Comparison of ENCODE assay signal across 19 cellular contexts in the genomic region with DNA sequence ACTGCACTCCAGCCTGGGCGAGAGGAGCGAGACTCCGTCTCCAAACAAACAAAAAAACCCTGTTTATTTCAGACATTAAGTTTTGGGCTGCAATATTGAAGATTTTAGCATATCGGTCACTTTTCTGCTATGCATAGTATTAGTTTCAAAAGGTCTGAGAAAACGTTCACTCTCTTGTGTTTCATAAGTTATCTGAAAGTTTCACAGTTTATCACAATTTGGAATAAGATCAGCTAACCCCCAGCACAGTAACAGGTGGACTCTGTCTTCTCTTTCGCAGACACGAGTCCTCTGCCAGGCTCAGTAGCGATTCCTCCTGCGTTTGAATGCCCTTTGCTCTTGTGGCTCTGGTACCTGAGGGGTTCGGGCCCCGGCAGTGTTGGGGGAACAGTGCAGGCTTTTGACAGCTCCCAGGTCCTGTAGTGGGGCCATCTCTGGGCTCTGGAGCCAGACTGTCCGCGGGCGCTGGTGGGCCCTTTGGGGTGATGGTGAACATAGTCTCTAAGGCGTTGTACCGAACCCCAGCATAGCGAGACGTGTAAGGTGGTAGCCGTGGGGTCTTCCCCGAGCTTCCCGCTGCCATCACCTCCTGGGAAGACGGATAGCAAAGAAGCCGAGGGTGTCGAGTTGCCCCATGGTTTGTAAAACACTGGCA. TPM values are rescaled to one million over a fixed set of nuclear protein-coding genes. Genes with fewer than 3 reads are reported as not detected.
DNase-seq lines count a peak whose midpoint lies in the region; ATAC-seq lines count a peak whose summit lies in the region.
"Had no signal": no experiment of that assay in that cellular context is flagged by ENCODE, and none has a peak within 500 bp of the region (broad histone marks: within the 10 kb centered on the region; RNA-seq: fewer than 3 reads in every experiment).

No MANE protein-coding gene starts in this region.

- POLR2A ChIA-PET in activated CD4-positive, alpha-beta memory T cell treated with anti-CD3 and anti-CD28 coated beads, Interleukin-2, amount 10 ng/mL, durations not matched to agents 7 days and 5 days (lab: Charles Lee), result no interaction called here

- H3K4me3 ChIP-seq in right cardiac atrium (ENCODE audit: low read length), result no peak overlapping the region
- H3K4me3 ChIP-seq: A549, GM23338, K562, Peyer's patch had no signal

- H3K27me3 Mint-ChIP-seq in T-helper 17 cell (no peaks in the 10 kb centered on the region), naive B cell (no peaks in the 10 kb centered on the region)
- H3K27me3 Mint-ChIP-seq in activated CD4-positive, alpha-beta memory T cell treated with anti-CD3 and anti-CD28 coated beads, Interleukin-2, amount 10 ng/mL, durations not matched to agents 7 days and 5 days, result no peaks in the 10 kb centered on the region

- intact Hi-C loops in right cardiac atrium (cut with DNase I), result no loop called here
- intact Hi-C loops in Right ventricle myocardium inferior (cut with DNase I), result no loop called here

- H3K4me1 ChIP-seq in right cardiac atrium (ENCODE audit: control insufficient read depth, insufficient read depth, low read length), result no peaks in the 10 kb centered on the region
- H3K4me1 ChIP-seq: A549, Peyer's patch had no signal

- H3K9me3 ChIP-seq in right cardiac atrium (ENCODE audit: control insufficient read depth, low read length) (no peaks in the 10 kb centered on the region), T-helper 17 cell (ENCODE audit: control insufficient read depth, low read length, poor library complexity, severe bottlenecking) (no peaks in the 10 kb centered on the region)
- H3K9me3 ChIP-seq: A549, Peyer's patch had no signal

- H3K27me3 ChIP-seq in right cardiac atrium (ENCODE audit: control insufficient read depth, insufficient read depth), result no peaks in the 10 kb centered on the region
- H3K27me3 ChIP-seq: Peyer's patch had no signal

- ATAC-seq in right cardiac atrium (no peak), Right ventricle myocardium inferior (no peak), T-helper 17 cell (no peak), naive B cell (ENCODE audit: low read depth in 2 of 2) (no peak), HG02610 (IDR thresholded peaks at IDR 0.05; ENCODE audit: unreplicated experiment) (no peak)
- ATAC-seq: A549, GM23338, HCT116, K562 had no signal

- H3K9me3 Mint-ChIP-seq in naive B cell, result no peaks in the 10 kb centered on the region
- no peaks in the 10 kb centered on the region for H3K9me3 Mint-ChIP-seq in activated CD4-positive, alpha-beta memory T cell treated with anti-CD3 and anti-CD28 coated beads, Interleukin-2, amount 10 ng/mL, durations not matched to agents 7 days and 5 days
- H3K9me3 Mint-ChIP-seq: GM23338 had no signal

- no peak overlapping the region for H3K4me3 Mint-ChIP-seq in T-helper 17 cell
- no peak overlapping the region for H3K4me3 Mint-ChIP-seq in naive B cell
- H3K4me3 Mint-ChIP-seq in activated CD4-positive, alpha-beta memory T cell treated with anti-CD3 and anti-CD28 coated beads, Interleukin-2, amount 10 ng/mL, durations not matched to agents 7 days and 5 days, result no peak overlapping the region
- H3K4me3 Mint-ChIP-seq: GM23338 had no signal

- H3K36me3 Mint-ChIP-seq in T-helper 17 cell (ENCODE audit: low read depth) (peaks cover 3% of the 10 kb centered on the region), naive B cell (peaks cover 21 to 29% of the 10 kb centered on the region in 2 donors)
- peaks cover 38% of the 10 kb centered on the region for H3K36me3 Mint-ChIP-seq in activated CD4-positive, alpha-beta memory T cell treated with anti-CD3 and anti-CD28 coated beads, Interleukin-2, amount 10 ng/mL, durations not matched to agents 7 days and 5 days (ENCODE audit: low read depth)

- peak overlapping the region; percentile 14 for H3K27ac Mint-ChIP-seq in T-helper 17 cell
- peak overlapping the region in 5 of 6 donors; percentile 10 to 85 (median 34) for H3K27ac Mint-ChIP-seq in naive B cell
- H3K27ac Mint-ChIP-seq in activated CD4-positive, alpha-beta memory T cell treated with anti-CD3 and anti-CD28 coated beads, Interleukin-2, amount 10 ng/mL, durations not matched to agents 7 days and 5 days, result no peak overlapping the region
- H3K27ac Mint-ChIP-seq: GM23338 had no signal

- no peak overlapping the region for H3K27ac ChIP-seq in right cardiac atrium (ENCODE audit: low read length)
- H3K27ac ChIP-seq: A549, Peyer's patch had no signal

- CTCF ChIA-PET in activated CD4-positive, alpha-beta memory T cell treated with anti-CD3 and anti-CD28 coated beads, Interleukin-2, amount 10 ng/mL, durations not matched to agents 7 days and 5 days (lab: Charles Lee), result interaction anchor here (0.7 to 0.8 kb wide), 2 partner anchors 37 to 40 kb away, joined by 3 read pairs; no protein-coding TSS in a partner anchor

- DNase-seq in right cardiac atrium (peak in 2 of 3 donors; percentile 19 to 38), Right ventricle myocardium inferior (ENCODE audit: missing footprints) (no peak), T-helper 17 cell (no peak), naive B cell (no peak), NCI-H1105 (lab: John Stamatoyannopoulos, UW) (no peak)
- DNase-seq in activated CD4-positive, alpha-beta memory T cell treated with anti-CD3 and anti-CD28 coated beads, Interleukin-2, amount 10 ng/mL, durations not matched to agents 7 days and 5 days, result no peak
- DNase-seq in effector CD4-positive, alpha-beta T cell, result no peak
- DNase-seq: C1 segment of cervical spinal cord; DMS79; NCI-H1105 treated with DMSO at 0.1 percent for 48 hours; NCI-H1694 treated with DMSO at 0.1 percent for 48 hours; NCI-H748 treated with DMSO at 0.1 percent for 48 hours; NK-92 treated with Interleukin-12 subunit alpha and Interleukin-12 subunit beta, amount 100 ng/mL, for 24 hours; Peyer's patch had no signal

- peaks cover 29% of the 10 kb centered on the region for H3K4me1 Mint-ChIP-seq in T-helper 17 cell
- peaks cover 22 to 53% (median 34%) of the 10 kb centered on the region in 3 donors for H3K4me1 Mint-ChIP-seq in naive B cell
- peaks cover 2% of the 10 kb centered on the region for H3K4me1 Mint-ChIP-seq in activated CD4-positive, alpha-beta memory T cell treated with anti-CD3 and anti-CD28 coated beads, Interleukin-2, amount 10 ng/mL, durations not matched to agents 7 days and 5 days

- 92% methylated on average over 24 of the region's 24 CpGs for WGBS in right cardiac atrium

RNA-seq across cellular contexts. Expression of gene NFATC1, which starts 20.4 kb away (rescaled TPM):
- total RNA-seq in right cardiac atrium, result 10 to 100 TPM; 20.1 to 25.3 (median 20.8) TPM
- polyA plus RNA-seq in right cardiac atrium, result 14.7 TPM
- 18.5 TPM for total RNA-seq in Right ventricle myocardium inferior
- 10 to 100 TPM; 73.4 to 77.8 TPM for total RNA-seq in T-helper 17 cell
- polyA plus RNA-seq in naive B cell (ENCODE audit: low read depth in 6 of 6), result 10 to 100 TPM; 35.7 to 77.8 (median 51.1) TPM
- total RNA-seq in activated CD4-positive, alpha-beta memory T cell treated with anti-CD3 and anti-CD28 coated beads, Interleukin-2, amount 10 ng/mL, durations not matched to agents 7 days and 5 days, result 10 to 100 TPM; 43.8 to 44.5 TPM

Comparison
In these comparisons a context has a peak if more than half of its experiments do, and no peak if none do; other contexts are left out.
1. DNase-seq: peak in right cardiac atrium (2 of 3); none in Right ventricle myocardium inferior (single experiment), T-helper 17 cell (0 of 3), naive B cell (single experiment), activated CD4-positive, alpha-beta memory T cell treated with anti-CD3 and anti-CD28 coated beads, Interleukin-2, amount 10 ng/mL, durations not matched to agents 7 days and 5 days (single experiment), effector CD4-positive, alpha-beta T cell (single experiment) and NCI-H1105 (single experiment).